ENCODE assay signal across 1 cellular context in the genomic region with DNA sequence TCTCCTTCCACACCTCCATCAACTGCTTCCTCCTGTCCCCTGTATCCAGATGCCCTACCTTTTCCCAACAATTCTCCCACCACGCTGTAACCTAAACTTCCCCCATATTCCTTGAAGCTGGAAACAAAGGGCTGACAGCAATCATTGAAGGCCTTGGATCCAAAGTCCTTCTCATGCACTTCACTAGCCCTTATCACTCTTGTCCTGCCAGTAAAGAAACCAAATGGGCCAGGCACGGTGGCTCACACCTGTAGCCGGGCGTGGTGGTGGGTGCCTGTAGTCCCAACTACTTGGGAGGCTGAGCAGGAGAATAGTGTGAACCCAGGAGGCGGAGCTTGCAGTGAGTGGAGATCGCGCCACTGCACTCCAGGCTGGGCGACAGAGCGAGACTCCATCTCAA.
TF ChIP-seq lines count a peak whose summit lies in the region.

No MANE protein-coding gene starts in this region.

TF ChIP-seq in H1, 55 proteins besides CTCF, POLR2A, EP300 and RAD21 (continued from another document):
- TF ChIP-seq CTBP2 (IDR thresholded peaks at IDR 0.05; ENCODE audit: borderline replicate concordance, insufficient read depth, insufficient read length, low read length) = no peak
- no peak for TF ChIP-seq POLR2AphosphoS5 (IDR thresholded peaks at IDR 0.05; ENCODE audit: low read depth, low read length)
- TF ChIP-seq SP1 (IDR thresholded peaks at IDR 0.05; ENCODE audit: low read depth, low read length) = no peak
- TF ChIP-seq GTF2F1 (IDR thresholded peaks at IDR 0.05; ENCODE audit: borderline replicate concordance, low read depth, low read length) = no peak
- TF ChIP-seq SP4 (IDR thresholded peaks at IDR 0.05; ENCODE audit: low read length) = no peak
- no peak for TF ChIP-seq SIX5 (IDR thresholded peaks at IDR 0.05; ENCODE audit: low read depth, low read length)
- no peak for TF ChIP-seq SIRT6 (IDR thresholded peaks at IDR 0.05; ENCODE audit: low read length)
- TF ChIP-seq ZNF274 (IDR thresholded peaks at IDR 0.05; ENCODE audit: borderline replicate concordance, extremely low read depth, low read length) = no peak
- TF ChIP-seq TAF1 (IDR thresholded peaks at IDR 0.05; ENCODE audit: low read depth, low read length) = no peak
- TF ChIP-seq CEBPB (IDR thresholded peaks at IDR 0.05; ENCODE audit: low read depth, low read length) = no peak
